ENCODE assay signal across 10 cellular contexts in genomic region chr3:11195721-11196332, GRCh38. TPM values are rescaled to one million over a fixed set of nuclear protein-coding genes. Genes with fewer than 3 reads are reported as not detected.
DNase-seq lines count a peak whose midpoint lies in the region; ATAC-seq and TF ChIP-seq lines count a peak whose summit lies in the region.
"Had no signal": no experiment of that assay in that cellular context is flagged by ENCODE, and none has a peak within 500 bp of the region (broad histone marks: within the 10 kb centered on the region; RNA-seq: fewer than 3 reads in every experiment).

No MANE protein-coding gene starts in this region.

- no peak for TF ChIP-seq CTCF in WTC11 (IDR thresholded peaks at IDR 0.05)
- no peak for TF ChIP-seq CTCF in fibroblast of lung (conservative IDR thresholded peaks at IDR 0.05 in 1 of 2, IDR thresholded peaks at IDR 0.05 in 1 of 2; ENCODE audit: low read depth in 1 of 2, low read length in 2 of 2)

- H3K9me3 ChIP-seq in fibroblast of lung (ENCODE audit: control insufficient read depth, insufficient read depth, low read depth, low read length) = no peaks in the 10 kb centered on the region

- DNase-seq in DMS79 treated with DMSO at 0.1 percent for 48 hours (lab: John Stamatoyannopoulos, UW) (peak; percentile 1), DMS79 (lab: John Stamatoyannopoulos, UW) (no peak), WTC11 (ENCODE audit: low spot score) (no peak), fibroblast of lung (ENCODE audit: low read depth in 2 of 2) (peak; percentile 68 to 79), KG1 (lab: John Stamatoyannopoulos, UW) (no peak), NCI-H82 (lab: John Stamatoyannopoulos, UW) (no peak)
- DNase-seq in stimulated activated CD4-positive, alpha-beta T cell treated with anti-CD3 and anti-CD28 coated beads, Interleukin-4, amount 100 ng/mL, for 48 hours (ENCODE audit: low read depth in 2 of 2) = peak; percentile 7 to 13
- DNase-seq: occipital lobe had no signal

- peak overlapping the region; percentile 10 for H2AFZ ChIP-seq in fibroblast of lung (ENCODE audit: low read length)

- peak; percentile 73 for ATAC-seq in WTC11
- no peak for ATAC-seq in GM21526 (IDR thresholded peaks at IDR 0.05; ENCODE audit: low FRiP score, unreplicated experiment)

- no peaks in the 10 kb centered on the region for H3K36me3 Mint-ChIP-seq in WTC11

- no peak overlapping the region for H3K27ac Mint-ChIP-seq in WTC11

- H4K20me1 ChIP-seq in fibroblast of lung (ENCODE audit: control insufficient read depth, extremely low read depth, insufficient read depth, low read length) = no peaks in the 10 kb centered on the region

- peak overlapping the region; percentile 70 for H3K27ac ChIP-seq in fibroblast of lung (ENCODE audit: insufficient read depth, low read length)

- H3K4me3 ChIP-seq in fibroblast of lung (replicated peaks in 1 of 4; ENCODE audit: control extremely low read depth in 1 of 4, insufficient read depth in 1 of 4, low read depth in 3 of 4, low read length in 4 of 4) = peak overlapping the region in 3 of 4 experiments; percentile 1 to 25 (median 12)

- H3K36me3 ChIP-seq in fibroblast of lung (ENCODE audit: control insufficient read depth, insufficient read depth, low read length) = no peaks in the 10 kb centered on the region

- no peak overlapping the region for H3K4me3 Mint-ChIP-seq in WTC11

- peaks cover 19% of the 10 kb centered on the region for H3K9me3 Mint-ChIP-seq in WTC11

- H3K9ac ChIP-seq in fibroblast of lung (ENCODE audit: insufficient read depth, low read length) = no peak overlapping the region

- H3K4me1 Mint-ChIP-seq in WTC11 = peaks cover 16% of the 10 kb centered on the region

- H3K27me3 ChIP-seq in fibroblast of lung (ENCODE audit: control insufficient read depth, insufficient read depth, low read length) = no peaks in the 10 kb centered on the region

- H3K27me3 Mint-ChIP-seq in WTC11 (ENCODE audit: low read depth) = no peaks in the 10 kb centered on the region

- H3K4me1 ChIP-seq in fibroblast of lung (ENCODE audit: control insufficient read depth, extremely low read depth, insufficient read depth, low read length) = peaks cover 30% of the 10 kb centered on the region

- POLR2A ChIA-PET in WTC11 (lab: Charles Lee) = no interaction called here

- H3K4me2 ChIP-seq in fibroblast of lung (ENCODE audit: extremely low read depth, insufficient read depth, low read length) = peak overlapping the region; percentile 75

- H3K79me2 ChIP-seq in fibroblast of lung (ENCODE audit: control insufficient read depth, insufficient read depth, low read length) = peaks cover 3% of the 10 kb centered on the region

- CTCF ChIA-PET in WTC11 (lab: Charles Lee) = interaction anchor here (0.8 to 2.6 kb wide), 5 partner anchors 9 to 140 kb away, joined by 3 to 12 read pairs (median 5); no protein-coding TSS in a partner anchor

TF ChIP-seq in WTC11, 78 proteins besides CTCF, POLR2A, EP300 and RAD21:
- TF ChIP-seq, protein P1, sequence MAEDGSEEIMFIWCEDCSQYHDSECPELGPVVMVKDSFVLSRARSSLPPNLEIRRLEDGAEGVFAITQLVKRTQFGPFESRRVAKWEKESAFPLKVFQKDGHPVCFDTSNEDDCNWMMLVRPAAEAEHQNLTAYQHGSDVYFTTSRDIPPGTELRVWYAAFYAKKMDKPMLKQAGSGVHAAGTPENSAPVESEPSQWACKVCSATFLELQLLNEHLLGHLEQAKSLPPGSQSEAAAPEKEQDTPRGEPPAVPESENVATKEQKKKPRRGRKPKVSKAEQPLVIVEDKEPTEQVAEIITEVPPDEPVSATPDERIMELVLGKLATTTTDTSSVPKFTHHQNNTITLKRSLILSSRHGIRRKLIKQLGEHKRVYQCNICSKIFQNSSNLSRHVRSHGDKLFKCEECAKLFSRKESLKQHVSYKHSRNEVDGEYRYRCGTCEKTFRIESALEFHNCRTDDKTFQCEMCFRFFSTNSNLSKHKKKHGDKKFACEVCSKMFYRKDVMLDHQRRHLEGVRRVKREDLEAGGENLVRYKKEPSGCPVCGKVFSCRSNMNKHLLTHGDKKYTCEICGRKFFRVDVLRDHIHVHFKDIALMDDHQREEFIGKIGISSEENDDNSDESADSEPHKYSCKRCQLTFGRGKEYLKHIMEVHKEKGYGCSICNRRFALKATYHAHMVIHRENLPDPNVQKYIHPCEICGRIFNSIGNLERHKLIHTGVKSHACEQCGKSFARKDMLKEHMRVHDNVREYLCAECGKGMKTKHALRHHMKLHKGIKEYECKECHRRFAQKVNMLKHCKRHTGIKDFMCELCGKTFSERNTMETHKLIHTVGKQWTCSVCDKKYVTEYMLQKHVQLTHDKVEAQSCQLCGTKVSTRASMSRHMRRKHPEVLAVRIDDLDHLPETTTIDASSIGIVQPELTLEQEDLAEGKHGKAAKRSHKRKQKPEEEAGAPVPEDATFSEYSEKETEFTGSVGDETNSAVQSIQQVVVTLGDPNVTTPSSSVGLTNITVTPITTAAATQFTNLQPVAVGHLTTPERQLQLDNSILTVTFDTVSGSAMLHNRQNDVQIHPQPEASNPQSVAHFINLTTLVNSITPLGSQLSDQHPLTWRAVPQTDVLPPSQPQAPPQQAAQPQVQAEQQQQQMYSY (CRISPR knock-in tag; IDR thresholded peaks at IDR 0.05) = 0 out of 2 replicates have a peak, but pooled peaks have one; percentile 19
- TF ChIP-seq, protein P2, sequence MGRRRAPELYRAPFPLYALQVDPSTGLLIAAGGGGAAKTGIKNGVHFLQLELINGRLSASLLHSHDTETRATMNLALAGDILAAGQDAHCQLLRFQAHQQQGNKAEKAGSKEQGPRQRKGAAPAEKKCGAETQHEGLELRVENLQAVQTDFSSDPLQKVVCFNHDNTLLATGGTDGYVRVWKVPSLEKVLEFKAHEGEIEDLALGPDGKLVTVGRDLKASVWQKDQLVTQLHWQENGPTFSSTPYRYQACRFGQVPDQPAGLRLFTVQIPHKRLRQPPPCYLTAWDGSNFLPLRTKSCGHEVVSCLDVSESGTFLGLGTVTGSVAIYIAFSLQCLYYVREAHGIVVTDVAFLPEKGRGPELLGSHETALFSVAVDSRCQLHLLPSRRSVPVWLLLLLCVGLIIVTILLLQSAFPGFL (CRISPR knock-in tag; IDR thresholded peaks at IDR 0.05; ENCODE audit: borderline replicate concordance) = no peak
TF ChIP-seq in WTC11: peak in this region for 1.

RNA-seq across cellular contexts. Expression of gene HRH1, which starts 41.5 kb away (rescaled TPM):
- total RNA-seq in WTC11 (2021) = 0.05 TPM in 1 of 3 replicates, not detected in the others
- 30.6 and 32.6 TPM in 2 replicates for total RNA-seq in fibroblast of lung
- 11.2 and 12.6 TPM in 2 replicates for polyA plus RNA-seq in fibroblast of lung
- 7.5 and 8.7 TPM in 2 replicates for polyA plus RNA-seq in fibroblast of lung (2012)
- polyA minus RNA-seq in fibroblast of lung (ENCODE audit: low replicate concordance) = 24.5 and 28.1 TPM in 2 replicates
- total RNA-seq: SK-MEL-5 had no signal

Comparison
In these comparisons a context has a peak if more than half of its experiments do, and no peak if none do; other contexts are left out.
1. DNase-seq: peak in DMS79 treated with DMSO at 0.1 percent for 48 hours (single experiment), fibroblast of lung (2 of 2) and stimulated activated CD4-positive, alpha-beta T cell treated with anti-CD3 and anti-CD28 coated beads, Interleukin-4, amount 100 ng/mL, for 48 hours (2 of 2); none in DMS79 (single experiment), WTC11 (single experiment), KG1 (single experiment) and NCI-H82 (single experiment).
2. RNA of gene HRH1, which starts 41.5 kb away (total RNA-seq): 30.6 to 32.6 TPM in fibroblast of lung; 0.05 TPM in WTC11; every median in the first group is over 10 times any median in the second.